25 cellular contexts compared by ENCODE assay signal in the genomic region with DNA sequence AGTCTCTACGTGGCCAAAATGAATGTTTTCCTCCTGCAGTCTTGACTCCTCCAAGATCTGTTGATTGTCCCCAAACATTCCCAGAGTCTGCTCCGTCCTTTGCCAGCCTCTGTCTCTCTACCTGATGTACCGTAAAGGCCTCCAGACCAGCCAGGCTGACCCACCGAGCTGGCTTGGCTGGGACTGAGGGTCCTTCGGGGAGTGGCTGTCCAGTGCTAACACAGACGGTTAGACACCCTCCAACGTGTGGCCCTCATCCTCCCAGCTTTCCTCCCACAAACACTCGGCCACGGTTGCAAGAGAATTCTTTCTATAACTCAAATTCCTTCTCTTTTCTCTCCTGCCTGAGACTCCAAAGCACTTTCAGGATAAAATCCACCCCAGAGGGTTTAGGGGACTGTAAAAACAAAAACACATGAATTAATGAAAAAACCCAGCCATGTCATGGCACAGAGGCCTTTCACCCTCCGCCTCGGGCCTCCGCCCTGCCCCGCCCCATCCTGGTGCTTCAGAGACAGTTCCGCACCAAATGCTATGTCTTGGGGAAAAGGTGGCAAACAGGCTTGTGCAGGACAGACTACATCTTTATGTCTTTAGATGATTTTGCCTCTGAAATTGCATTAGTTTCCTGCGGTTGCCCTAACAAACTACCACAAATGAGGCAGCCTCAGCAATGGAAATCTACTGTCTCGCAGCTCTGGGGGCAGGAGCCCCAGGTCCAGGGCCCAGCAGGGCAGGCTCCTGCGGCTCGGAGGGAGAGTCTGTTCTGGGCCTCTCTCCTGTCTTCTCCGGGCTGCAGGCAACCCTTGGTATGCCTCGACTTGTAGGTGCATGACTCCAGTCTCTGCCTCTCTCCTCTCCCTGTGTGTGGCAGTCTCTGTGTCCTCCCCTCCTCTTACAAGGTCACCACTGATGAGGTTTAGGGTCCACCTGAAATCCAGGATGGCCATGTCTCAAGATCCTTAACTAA.
DNase-seq lines count a peak whose midpoint lies in the region; ATAC-seq, FAIRE-seq and TF ChIP-seq lines count a peak whose summit lies in the region.
"Had no signal": no experiment of that assay in that cellular context is flagged by ENCODE, and none has a peak within 500 bp of the region (broad histone marks: within the 10 kb centered on the region; RNA-seq: fewer than 3 reads in every experiment).

No MANE protein-coding gene starts in this region.

- TF ChIP-seq CTCF in Caco-2 (IDR thresholded peaks at IDR 0.05; ENCODE audit: insufficient read depth in 1 of 2, low read depth in 1 of 2, low read length in 1 of 2, severe bottlenecking in 1 of 2, unreplicated experiment in 1 of 2): no peak
- TF ChIP-seq CTCF in chondrocyte (IDR thresholded peaks at IDR 0.05): no peak
- no peak for TF ChIP-seq CTCF in mucosa of descending colon (IDR thresholded peaks at IDR 0.05)
- TF ChIP-seq CTCF in spleen (IDR thresholded peaks at IDR 0.05 in 8 of 11, conservative IDR thresholded peaks at IDR 0.05 in 3 of 11): no peak

- DNase-seq in Caco-2: no peak
- peak; percentile 74 for DNase-seq in chondrocyte (ENCODE audit: low spot score)
- peak in 2 of 3 donors; percentile 50 for DNase-seq in mucosa of descending colon
- DNase-seq in spleen: peak; percentile 65
- no peak for DNase-seq in small intestine
- no peak for DNase-seq in sciatic nerve (ENCODE audit: low spot score)
- DNase-seq: CD4-positive, CD25-positive, alpha-beta regulatory T cell; H9; HFFc6; MM.1S; NCI-H1417; NCI-H1694; NCI-H2029 treated with DMSO at 0.1 percent for 48 hours; NCI-H2227 treated with DMSO at 0.1 percent for 48 hours; NCI-H526 treated with DMSO at 0.1 percent for 48 hours; Right ventricle myocardium superior; RPMI8226 had no signal

- TF ChIP-seq POLR2A in spleen (IDR thresholded peaks at IDR 0.05): no peak

- no TSS peak for BruUV-seq in Caco-2 (replicated peaks; lab: Mats Ljungman, UMichigan)

- intact Hi-C loops in Caco-2 (cut with micrococcal nuclease; ENCODE audit: unreplicated experiment): no loop called here
- intact Hi-C loops in mucosa of descending colon (cut with DNase I, micrococcal nuclease): no loop called here
- intact Hi-C loops in spleen (cut with DNase I; ENCODE audit: low total_unique reads): no loop called here
- intact Hi-C loops in sciatic nerve (cut with DNase I): loop anchor here (10.0 kb wide), 1 partner anchor 127 kb away; no protein-coding TSS in a partner anchor

- H3K4me3 Mint-ChIP-seq in Caco-2 (ENCODE audit: unreplicated experiment): no peak overlapping the region
- H3K4me3 Mint-ChIP-seq in chondrocyte (ENCODE audit: unreplicated experiment): no peak overlapping the region
- H3K4me3 Mint-ChIP-seq: CD4-positive, CD25-positive, alpha-beta regulatory T cell; H9; HFFc6; IgD-negative memory B cell had no signal

- 78 to 89% (median 87%) methylated on average over 16 to 20 of the region's 20 CpGs for WGBS in spleen, 5 donors
- 78 to 82% (median 79%) methylated on average over 20 of the region's 20 CpGs for WGBS in small intestine, 3 donors

- peak overlapping the region; percentile 34 for H3K27ac Mint-ChIP-seq in Caco-2 (ENCODE audit: unreplicated experiment)
- no peak overlapping the region for H3K27ac Mint-ChIP-seq in chondrocyte (ENCODE audit: unreplicated experiment)
- H3K27ac Mint-ChIP-seq: CD4-positive, CD25-positive, alpha-beta regulatory T cell; HFFc6; IgD-negative memory B cell had no signal

- H3K9me3 ChIP-seq in Caco-2 (no peaks in the 10 kb centered on the region), mucosa of descending colon (no peaks in the 10 kb centered on the region), spleen (no peaks in the 10 kb centered on the region), small intestine (ENCODE audit: control insufficient read depth, low read depth) (no peaks in the 10 kb centered on the region)
- H3K9me3 ChIP-seq: BLaER1, SJSA1 had no signal

- no peak for FAIRE-seq in small intestine (lab: Jason Lieb, UNC)
- FAIRE-seq: A204.1, D721Med, GM19239 had no signal

- H3K36me3 ChIP-seq in Caco-2 (ENCODE audit: control insufficient read depth, insufficient read depth, low read length) (no peaks in the 10 kb centered on the region), mucosa of descending colon (ENCODE audit: low read depth) (no peaks in the 10 kb centered on the region), spleen (no peaks in the 10 kb centered on the region), small intestine (ENCODE audit: control insufficient read depth in 2 of 2, insufficient read depth in 2 of 2, low read length in 2 of 2) (no peaks in the 10 kb centered on the region)
- H3K36me3 ChIP-seq: BLaER1, SJSA1 had no signal

- H3K4me1 ChIP-seq in Caco-2 (peaks cover 44% of the 10 kb centered on the region), mucosa of descending colon (ENCODE audit: low read depth) (peaks cover 11% of the 10 kb centered on the region), spleen (peaks cover 0 to 8% (median 2%) of the 10 kb centered on the region in 6 donors), small intestine (ENCODE audit: control insufficient read depth in 2 of 2, insufficient read depth in 1 of 2, low read depth in 1 of 2, low read length in 1 of 2) (peaks cover 0 to 7% of the 10 kb centered on the region in 2 donors)

- POLR2A ChIA-PET in Caco-2 (lab: Charles Lee): no interaction called here

- H3K27me3 Mint-ChIP-seq in Caco-2 (ENCODE audit: insufficient read depth, unreplicated experiment) (no peaks in the 10 kb centered on the region), chondrocyte (ENCODE audit: low read depth) (peaks cover 18% of the 10 kb centered on the region)

- H3K9me3 Mint-ChIP-seq in Caco-2 (ENCODE audit: unreplicated experiment) (no peaks in the 10 kb centered on the region), chondrocyte (ENCODE audit: low read depth) (no peaks in the 10 kb centered on the region)
- H3K9me3 Mint-ChIP-seq: H9, HFFc6, IgD-negative memory B cell had no signal

- no peaks in the 10 kb centered on the region for H3K27me3 ChIP-seq in Caco-2 (replicated peaks; ENCODE audit: control insufficient read depth, insufficient read depth, low read length)
- peaks cover 0 to 56% (median 0%) of the 10 kb centered on the region in 7 donors for H3K27me3 ChIP-seq in spleen (replicated peaks in 1 of 7)
- no peaks in the 10 kb centered on the region for H3K27me3 ChIP-seq in small intestine (ENCODE audit: control insufficient read depth in 2 of 2, insufficient read depth in 2 of 2, low read length in 2 of 2)

- H3K4me3 ChIP-seq in Caco-2 (ENCODE audit: low read depth, low read length) (no peak overlapping the region), mucosa of descending colon (no peak overlapping the region), spleen (no peak overlapping the region), small intestine (ENCODE audit: low read depth in 1 of 2, low read length in 2 of 2) (no peak overlapping the region)
- H3K4me3 ChIP-seq: BLaER1, SJSA1 had no signal

- ATAC-seq in mucosa of descending colon (no peak), GM19397 (IDR thresholded peaks at IDR 0.05; ENCODE audit: unreplicated experiment) (no peak), sciatic nerve (no peak)

- H3K4me1 Mint-ChIP-seq in Caco-2 (ENCODE audit: low read depth, unreplicated experiment): peaks cover 15% of the 10 kb centered on the region
- H3K4me1 Mint-ChIP-seq in chondrocyte (ENCODE audit: low read depth): peaks cover 12% of the 10 kb centered on the region
- H3K4me1 Mint-ChIP-seq: CD4-positive, CD25-positive, alpha-beta regulatory T cell had no signal

- H3K27ac ChIP-seq in spleen (peak overlapping the region in 4 of 8 donors; percentile 4 to 45 (median 28)), small intestine (ENCODE audit: low read depth in 1 of 2, low read length in 1 of 2) (no peak overlapping the region)
- H3K27ac ChIP-seq: BLaER1, KMS-11, SJSA1 had no signal

- H3K36me3 Mint-ChIP-seq in Caco-2 (ENCODE audit: insufficient read depth, unreplicated experiment): no peaks in the 10 kb centered on the region
- H3K36me3 Mint-ChIP-seq in chondrocyte (ENCODE audit: low read depth): no peaks in the 10 kb centered on the region
- H3K36me3 Mint-ChIP-seq: CD4-positive, CD25-positive, alpha-beta regulatory T cell; IgD-negative memory B cell had no signal

- CTCF ChIA-PET in Caco-2 (lab: Charles Lee): no interaction called here

Comparison
In these comparisons a context has a peak if more than half of its experiments do, and no peak if none do; other contexts are left out.
1. DNase-seq: peak in chondrocyte (single experiment), mucosa of descending colon (2 of 3) and spleen (single experiment); none in Caco-2 (0 of 2), small intestine (single experiment) and sciatic nerve (single experiment).